Comparison of ENCODE assay signal across 1 cellular context in genomic region chr4:26874110-26874509, GRCh38.
TF ChIP-seq lines count a peak whose summit lies in the region.

No MANE protein-coding gene starts in this region.

TF ChIP-seq in GM12878, 131 proteins besides CTCF, POLR2A, EP300 and RAD21:
- TF ChIP-seq BCLAF1 (IDR thresholded peaks at IDR 0.05) (no peak), NFIC (IDR thresholded peaks at IDR 0.05; ENCODE audit: low read depth, low read length) (no peak), ZNF274 (IDR thresholded peaks at IDR 0.05; ENCODE audit: insufficient read depth, insufficient read length) (no peak), SUPT20H (IDR thresholded peaks at IDR 0.05; ENCODE audit: borderline replicate concordance, control insufficient read depth, low read depth, low read length) (no peak), JUND (IDR thresholded peaks at IDR 0.05; ENCODE audit: low read depth, low read length) (no peak), SKIL (IDR thresholded peaks at IDR 0.05; ENCODE audit: low read depth, poor library complexity, severe bottlenecking) (no peak), ETV6 (conservative IDR thresholded peaks at IDR 0.05 in 1 of 2, IDR thresholded peaks at IDR 0.05 in 1 of 2; ENCODE audit: borderline replicate concordance in 1 of 2, low read depth in 1 of 2) (no peak), TCF12 (IDR thresholded peaks at IDR 0.05; ENCODE audit: low read depth, low read length) (no peak), NR2C1 (IDR thresholded peaks at IDR 0.05) (no peak)
